15 cellular contexts compared by ENCODE assay signal in genomic region chr5:34486808-34487201, GRCh38.
DNase-seq lines count a peak whose midpoint lies in the region; ATAC-seq, FAIRE-seq and TF ChIP-seq lines count a peak whose summit lies in the region.
"Had no signal": no experiment of that assay in that cellular context is flagged by ENCODE, and none has a peak within 500 bp of the region (broad histone marks: within the 10 kb centered on the region; RNA-seq: fewer than 3 reads in every experiment).

No MANE protein-coding gene starts in this region.

- H4K20me1 ChIP-seq in PC-3 (ENCODE audit: low read length): no peaks in the 10 kb centered on the region
- H4K20me1 ChIP-seq in endothelial cell of umbilical vein (replicated peaks; ENCODE audit: control insufficient read depth, extremely low read depth, insufficient read depth, low read length): no peaks in the 10 kb centered on the region

- H3K79me2 ChIP-seq in PC-3 (ENCODE audit: low read length) (no peaks in the 10 kb centered on the region), endothelial cell of umbilical vein (ENCODE audit: control insufficient read depth, insufficient read depth, low read length) (no peaks in the 10 kb centered on the region)

- H3K9me3 ChIP-seq in PC-3 (ENCODE audit: low read length) (no peaks in the 10 kb centered on the region), endothelial cell of umbilical vein (replicated peaks; ENCODE audit: control insufficient read depth, insufficient read depth, low read length) (no peaks in the 10 kb centered on the region), muscle layer of colon (ENCODE audit: low read length) (no peaks in the 10 kb centered on the region)
- H3K9me3 ChIP-seq: mucosa of descending colon, ovary, SJSA1 had no signal

- H3K4me3 ChIP-seq in PC-3 (ENCODE audit: low read length) (0 out of 2 replicates have a peak overlapping the region, but pooled peaks have one; percentile 6), endothelial cell of umbilical vein (replicated peaks in 1 of 3; ENCODE audit: insufficient read depth in 1 of 3, low read depth in 1 of 3, low read length in 3 of 3) (no peak overlapping the region), muscle layer of colon (ENCODE audit: low read depth in 1 of 2, low read length in 2 of 2) (no peak overlapping the region)
- H3K4me3 ChIP-seq: mucosa of descending colon, ovary, SJSA1 had no signal

- peaks cover under 1% of the 10 kb centered on the region for H3K9me3 Mint-ChIP-seq in type B pancreatic cell
- H3K9me3 Mint-ChIP-seq: activated CD4-positive, alpha-beta T cell treated with anti-CD3 and anti-CD28 coated beads, Interleukin-2, amount 10 ng/mL, durations not matched to agents 7 days and 5 days; activated naive CD8-positive, alpha-beta T cell treated with anti-CD3 and anti-CD28 coated beads for 36 hours; activated T-cell treated with anti-CD3 and anti-CD28 coated beads, Interleukin-2, amount 50 U/mL, for 24 hours had no signal

- intact Hi-C loops in PC-3 (cut with micrococcal nuclease): loop anchor here (1.0 to 5.0 kb wide), 9 partner anchors 30 to 515 kb away; partner anchors contain the start of genes RAI14 and TTC23L
- intact Hi-C loops in endothelial cell of umbilical vein (cut with micrococcal nuclease): loop anchor here (1.0 to 5.0 kb wide), 12 partner anchors 32 to 515 kb away; partner anchors contain the start of genes RAI14 and TTC23L

- H3K9ac ChIP-seq in PC-3 (ENCODE audit: low read length): peak overlapping the region; percentile 60
- peak overlapping the region; percentile 24 for H3K9ac ChIP-seq in endothelial cell of umbilical vein (replicated peaks; ENCODE audit: extremely low read depth, insufficient read depth, low read length)
- no peak overlapping the region for H3K9ac ChIP-seq in muscle layer of colon (ENCODE audit: low read length)

- H3K27ac ChIP-seq in PC-3 (ENCODE audit: low read length) (peak overlapping the region; percentile 90), endothelial cell of umbilical vein (ENCODE audit: insufficient read depth, low read depth, low read length) (peak overlapping the region; percentile 78), muscle layer of colon (ENCODE audit: low read depth, low read length) (peak overlapping the region; percentile 14)
- H3K27ac ChIP-seq: ovary, SJSA1 had no signal

- H2AFZ ChIP-seq in PC-3 (ENCODE audit: low read length): peak overlapping the region; percentile 16; the same call in 1 of the 2 replicates
- H2AFZ ChIP-seq in endothelial cell of umbilical vein (ENCODE audit: low read depth, low read length): no peak overlapping the region

- H3K27me3 Mint-ChIP-seq in type B pancreatic cell: no peaks in the 10 kb centered on the region

- no peak for FAIRE-seq in endothelial cell of umbilical vein (lab: Jason Lieb, UNC)

- H3F3A ChIP-seq in PC-3 (ENCODE audit: low read length, unreplicated experiment): peaks cover 9% of the 10 kb centered on the region

- peak overlapping the region; percentile 37 for H3K27ac Mint-ChIP-seq in type B pancreatic cell
- H3K27ac Mint-ChIP-seq: activated CD4-positive, alpha-beta T cell treated with anti-CD3 and anti-CD28 coated beads, Interleukin-2, amount 10 ng/mL, durations not matched to agents 7 days and 5 days; activated naive CD8-positive, alpha-beta T cell treated with anti-CD3 and anti-CD28 coated beads for 36 hours; activated T-cell treated with anti-CD3 and anti-CD28 coated beads, Interleukin-2, amount 50 U/mL, for 24 hours; CD14-positive monocyte had no signal

- no peak for TF ChIP-seq POLR2A in endothelial cell of umbilical vein (IDR thresholded peaks at IDR 0.05; ENCODE audit: low read depth, low read length)

- H3K27me3 ChIP-seq in PC-3 (ENCODE audit: low read length) (no peaks in the 10 kb centered on the region), endothelial cell of umbilical vein (ENCODE audit: control insufficient read depth in 2 of 2, insufficient read depth in 2 of 2, low read length in 2 of 2) (peaks cover 0 to 4% of the 10 kb centered on the region in 2 experiments), muscle layer of colon (ENCODE audit: control insufficient read depth in 1 of 2, insufficient read depth in 2 of 2, low read length in 2 of 2) (no peaks in the 10 kb centered on the region)
- H3K27me3 ChIP-seq: ovary, SJSA1 had no signal

- POLR2A ChIA-PET in PC-3 (lab: Charles Lee; ENCODE audit: unreplicated experiment): no interaction called here
- POLR2A ChIA-PET in endothelial cell of umbilical vein (lab: Charles Lee): interaction anchor here (1.0 to 1.2 kb wide), 2 partner anchors 98 to 170 kb away, joined by 3 read pairs; partner anchors contain the start of gene RAI14

- dilution Hi-C loops in endothelial cell of umbilical vein (cut with MboI; ENCODE audit: extremely low pct_ligation_motif_present, low sequenced_read_pairs): loop anchor here (25.0 kb wide), 1 partner anchor 425 kb away; the partner anchor contains the start of genes BRIX1 and RAD1

- H3K4me2 ChIP-seq in PC-3 (ENCODE audit: low read length) (peak overlapping the region; percentile 56), endothelial cell of umbilical vein (ENCODE audit: insufficient read depth, low read length) (peak overlapping the region; percentile 81)

- peaks cover 52% of the 10 kb centered on the region for H3K4me1 ChIP-seq in PC-3 (ENCODE audit: insufficient read depth, low read length)
- H3K4me1 ChIP-seq in endothelial cell of umbilical vein (ENCODE audit: control insufficient read depth, extremely low read depth, insufficient read depth, low read length): peaks cover 19% of the 10 kb centered on the region
- peaks cover 32% of the 10 kb centered on the region for H3K4me1 ChIP-seq in muscle layer of colon (ENCODE audit: insufficient read depth, low read length)

- TF ChIP-seq CTCF in PC-3 (conservative IDR thresholded peaks at IDR 0.05; ENCODE audit: low read depth, low read length): no peak
- no peak for TF ChIP-seq CTCF in endothelial cell of umbilical vein (IDR thresholded peaks at IDR 0.05; ENCODE audit: extremely low read depth in 1 of 2, insufficient read depth in 1 of 2, low read depth in 1 of 2, low read length in 2 of 2)
- TF ChIP-seq CTCF in type B pancreatic cell (conservative IDR thresholded peaks at IDR 0.05): no peak

- H3K4me1 Mint-ChIP-seq in type B pancreatic cell (ENCODE audit: unreplicated experiment): peaks cover 57% of the 10 kb centered on the region
- H3K4me1 Mint-ChIP-seq: activated CD4-positive, alpha-beta T cell treated with anti-CD3 and anti-CD28 coated beads, Interleukin-2, amount 10 ng/mL, durations not matched to agents 7 days and 5 days; CD14-positive monocyte had no signal

- no peak for ATAC-seq in PC-3
- ATAC-seq in GM21423 (IDR thresholded peaks at IDR 0.05; ENCODE audit: unreplicated experiment): no peak

- CTCF ChIA-PET in PC-3 (lab: Charles Lee) (interaction anchor here (0.6 to 1.7 kb wide), 7 partner anchors 12 to 427 kb away, joined by 3 to 10 read pairs (median 3); no protein-coding TSS in a partner anchor), endothelial cell of umbilical vein (lab: Charles Lee) (interaction anchor here (0.5 to 3.9 kb wide), 67 partner anchors 10 to 517 kb away, joined by 3 to 84 read pairs (median 4); partner anchors contain the start of genes BRIX1, RAD1, RAI14 and TTC23L)

- BruUV-seq in PC-3 (replicated peaks; lab: Mats Ljungman, UMichigan): no TSS peak
- TSS peak; percentile 60 for BruUV-seq in endothelial cell of umbilical vein (replicated peaks; lab: Mats Ljungman, UMichigan)

- no peaks in the 10 kb centered on the region for H3K9me2 ChIP-seq in PC-3 (replicated peaks; ENCODE audit: low read length)

- H3K9me1 ChIP-seq in endothelial cell of umbilical vein (replicated peaks; ENCODE audit: control insufficient read depth, extremely low read depth, insufficient read depth, low read length): no peaks in the 10 kb centered on the region

- no peak for DNase-seq in PC-3
- no peak for DNase-seq in endothelial cell of umbilical vein (ENCODE audit: low read depth, low spot score)
- DNase-seq in type B pancreatic cell (ENCODE audit: extremely low spot score, unreplicated experiment): no peak
- DNase-seq in glomerular visceral epithelial cell (ENCODE audit: extremely low spot score): no peak
- DNase-seq in nucleus accumbens (lab: John Stamatoyannopoulos, UW): no peak
- no peak for DNase-seq in activated CD4-positive, CD25-positive, alpha-beta regulatory T cell treated with anti-CD3 and anti-CD28 coated beads, Interleukin-2, amount 50 U/mL, for 72 hours

- no peaks in the 10 kb centered on the region for H3K36me3 Mint-ChIP-seq in type B pancreatic cell
- H3K36me3 Mint-ChIP-seq: activated naive CD8-positive, alpha-beta T cell treated with anti-CD3 and anti-CD28 coated beads for 36 hours; CD14-positive monocyte had no signal

- H3K36me3 ChIP-seq in PC-3 (ENCODE audit: low read depth, low read length) (no peaks in the 10 kb centered on the region), endothelial cell of umbilical vein (ENCODE audit: control insufficient read depth in 2 of 2, extremely low read depth in 1 of 2, insufficient read depth in 2 of 2, low read length in 2 of 2) (no peaks in the 10 kb centered on the region), muscle layer of colon (ENCODE audit: insufficient read depth, low read length) (no peaks in the 10 kb centered on the region)
- H3K36me3 ChIP-seq: ovary, SJSA1 had no signal

- H3K4me3 Mint-ChIP-seq in type B pancreatic cell: peak overlapping the region; percentile 2
- H3K4me3 Mint-ChIP-seq: activated CD4-positive, alpha-beta T cell treated with anti-CD3 and anti-CD28 coated beads, Interleukin-2, amount 10 ng/mL, durations not matched to agents 7 days and 5 days; activated naive CD8-positive, alpha-beta T cell treated with anti-CD3 and anti-CD28 coated beads for 36 hours; activated T-cell treated with anti-CD3 and anti-CD28 coated beads, Interleukin-2, amount 50 U/mL, for 24 hours; CD14-positive monocyte had no signal

TF ChIP-seq in endothelial cell of umbilical vein, 7 proteins besides CTCF, POLR2A, EP300 and RAD21:
- TF ChIP-seq MAX (IDR thresholded peaks at IDR 0.05; ENCODE audit: insufficient read depth, insufficient read length) (no peak), FOS (IDR thresholded peaks at IDR 0.05; ENCODE audit: borderline replicate concordance, insufficient read depth, low read length) (no peak), POLR2AphosphoS5 (IDR thresholded peaks at IDR 0.05; ENCODE audit: insufficient read depth, low read depth, low read length) (no peak), GATA2 (IDR thresholded peaks at IDR 0.05; ENCODE audit: insufficient read depth, insufficient read length, low read depth, low read length) (no peak), EZH2 (IDR thresholded peaks at IDR 0.05; ENCODE audit: borderline replicate concordance, low read depth, low read length, severe bottlenecking) (no peak), JUN (IDR thresholded peaks at IDR 0.05; ENCODE audit: borderline replicate concordance, insufficient read depth, insufficient read length, low read depth) (no peak), MYC (IDR thresholded peaks at IDR 0.05; ENCODE audit: low read depth, low read length) (no peak)

Comparison
In these comparisons a context has a peak if more than half of its experiments do, and no peak if none do; other contexts are left out.
1. H3K27ac ChIP-seq: peak in every context shown above with its lines; median percentile 90 in PC-3; 78 in endothelial cell of umbilical vein; 14 in muscle layer of colon.